Comparison of ENCODE assay signal across 1 cellular context in genomic region chr3:50268703-50269451, GRCh38.
TF ChIP-seq lines count a peak whose summit lies in the region.

Gene SEMA3B (plus strand): TSS chr3:50269147. CDS start chr3:50269241, 94 bp downstream.

TF ChIP-seq in HepG2, 621 proteins besides CTCF, POLR2A, EP300 and RAD21 (continued from another document and continues in another):
- TF ChIP-seq ZNF660 (CRISPR knock-in tag; IDR thresholded peaks at IDR 0.05; ENCODE audit: borderline replicate concordance, low read depth): no peak
- peak; percentile 71 for TF ChIP-seq POLR2G (IDR thresholded peaks at IDR 0.05; ENCODE audit: low read depth, low read length)
- TF ChIP-seq SRSF1 (optimal IDR thresholded peaks at IDR 0.05; ENCODE audit: low read depth, low read length): peak; percentile 88
- peak; percentile 55 for TF ChIP-seq ARID4A (CRISPR knock-in tag; IDR thresholded peaks at IDR 0.05; ENCODE audit: borderline replicate concordance)
- no peak for TF ChIP-seq JUNB (CRISPR knock-in tag; IDR thresholded peaks at IDR 0.05; ENCODE audit: borderline replicate concordance)
- peak; percentile 52; the same call in 1 of the 2 replicates for TF ChIP-seq MXD3 (CRISPR knock-in tag; IDR thresholded peaks at IDR 0.05)
- TF ChIP-seq ZNF431 (CRISPR knock-in tag; IDR thresholded peaks at IDR 0.05; ENCODE audit: borderline replicate concordance, low read depth): no peak
- TF ChIP-seq ZNF710 (CRISPR knock-in tag; IDR thresholded peaks at IDR 0.05; ENCODE audit: borderline replicate concordance): peak; percentile 78; the same call in 1 of the 2 replicates
- no peak for TF ChIP-seq ZKSCAN5 (CRISPR knock-in tag; IDR thresholded peaks at IDR 0.05)
- peak; percentile 71; the same call in 1 of the 2 replicates for TF ChIP-seq ZNF776 (CRISPR knock-in tag; IDR thresholded peaks at IDR 0.05)
- TF ChIP-seq ZBTB7A (CRISPR knock-in tag; IDR thresholded peaks at IDR 0.05): peak; percentile 73
- peak; percentile 27; the same call in 1 of the 2 replicates for TF ChIP-seq RARA (CRISPR knock-in tag; IDR thresholded peaks at IDR 0.05)
- peak; percentile 99 for TF ChIP-seq PATZ1 (CRISPR knock-in tag; IDR thresholded peaks at IDR 0.05)
- TF ChIP-seq ZNF354B (CRISPR knock-in tag; IDR thresholded peaks at IDR 0.05): no peak
- no peak for TF ChIP-seq ZNF138 (CRISPR knock-in tag; IDR thresholded peaks at IDR 0.05; ENCODE audit: low read depth)
- no peak for TF ChIP-seq SOX6 (IDR thresholded peaks at IDR 0.05)
- TF ChIP-seq SOX6 (CRISPR knock-in tag; IDR thresholded peaks at IDR 0.05): peak; percentile 58; the same call in 1 of the 2 replicates
- TF ChIP-seq KIAA2018 (CRISPR knock-in tag; IDR thresholded peaks at IDR 0.05; ENCODE audit: borderline replicate concordance): no peak
- TF ChIP-seq TAF15 (IDR thresholded peaks at IDR 0.05; ENCODE audit: low read depth, low read length, poor library complexity, severe bottlenecking): peak; percentile 59
- TF ChIP-seq ZNF576 (CRISPR knock-in tag; IDR thresholded peaks at IDR 0.05): 0 out of 2 replicates have a peak, but pooled peaks have one; percentile 54
- no peak for TF ChIP-seq ZZZ3 (CRISPR knock-in tag; IDR thresholded peaks at IDR 0.05; ENCODE audit: borderline replicate concordance)
- no peak for TF ChIP-seq ZNF878 (CRISPR knock-in tag; IDR thresholded peaks at IDR 0.05)
- 0 out of 2 replicates have a peak, but pooled peaks have one; percentile 60 for TF ChIP-seq SNAPC4 (CRISPR knock-in tag; IDR thresholded peaks at IDR 0.05)
- TF ChIP-seq PHF5A (CRISPR knock-in tag; IDR thresholded peaks at IDR 0.05; ENCODE audit: low read depth, unreplicated experiment): no peak
- no peak for TF ChIP-seq ZBTB21 (CRISPR knock-in tag; IDR thresholded peaks at IDR 0.05)
- TF ChIP-seq DDIT3 (CRISPR knock-in tag; IDR thresholded peaks at IDR 0.05): no peak
- no peak for TF ChIP-seq SSRP1 (CRISPR knock-in tag; IDR thresholded peaks at IDR 0.05)
- TF ChIP-seq ZNF704 (CRISPR knock-in tag; IDR thresholded peaks at IDR 0.05; ENCODE audit: borderline replicate concordance): 0 out of 2 replicates have a peak, but pooled peaks have one; percentile 12
- peak; percentile 44 for TF ChIP-seq NCOA2 (CRISPR knock-in tag; IDR thresholded peaks at IDR 0.05)
- TF ChIP-seq ZNF749 (CRISPR knock-in tag; IDR thresholded peaks at IDR 0.05; ENCODE audit: borderline replicate concordance): peak; percentile 26; the same call in 1 of the 2 replicates
